21 cellular contexts compared by ENCODE assay signal in genomic region chr7:52708846-52709245, GRCh38.
"Had no signal": no experiment of that assay in that cellular context is flagged by ENCODE, and none has a peak within 500 bp of the region (broad histone marks: within the 10 kb centered on the region; RNA-seq: fewer than 3 reads in every experiment).

No MANE protein-coding gene starts in this region.

- H3K9me3 ChIP-seq: neutrophil, right lobe of liver, testis had no signal

- H3K27me3 ChIP-seq: esophagus muscularis mucosa, foreskin keratinocyte, heart right ventricle, neutrophil, right lobe of liver, testis, transverse colon had no signal

- H3K36me3 ChIP-seq: esophagus muscularis mucosa, heart right ventricle, neutrophil, right lobe of liver, transverse colon, WERI-Rb-1 had no signal

- DNase-seq: activated CD4-positive, alpha-beta T cell treated with anti-CD3 and anti-CD28 coated beads for 48 hours; activated CD4-positive, alpha-beta T cell treated with anti-CD3 and anti-CD28 coated beads, Interleukin-2, amount 50 U/mL, for 48 hours; activated CD8-positive, alpha-beta memory T cell treated with anti-CD3 and anti-CD28 coated beads for 24 hours; activated effector memory CD4-positive, alpha-beta T cell treated with Interleukin-2 at 50 U/mL for 16 hours; activated naive CD4-positive, alpha-beta T cell treated with Interleukin-2 at 50 U/mL for 16 hours; anterior cingulate cortex; dermis blood vessel endothelial cell; effector CD4-positive, alpha-beta T cell; foreskin keratinocyte; heart right ventricle; naive B cell; nephron progenitor cell; right lobe of liver; stimulated activated CD4-positive, alpha-beta T cell treated with anti-CD3 and anti-CD28 coated beads, Interleukin-4, amount 100 ng/mL, for 1 hour; stimulated activated naive CD8-positive, alpha-beta T cell treated with anti-CD3 and anti-CD28 coated beads, Interleukin-15, Interleukin-2, amounts not matched to agents 100 U/mL and 50 U/mL, for 24 hours; testis; transverse colon; WERI-Rb-1 had no signal

- H3K4me3 ChIP-seq: esophagus muscularis mucosa, heart right ventricle, right lobe of liver, testis, transverse colon had no signal

- H3K27ac ChIP-seq: esophagus muscularis mucosa, foreskin keratinocyte, heart right ventricle, neutrophil, right lobe of liver, testis, transverse colon, WERI-Rb-1 had no signal

- H3K4me1 ChIP-seq: esophagus muscularis mucosa, foreskin keratinocyte, heart right ventricle, right lobe of liver, testis, transverse colon had no signal

- ATAC-seq: activated CD4-positive, CD25-positive, alpha-beta regulatory T cell treated with anti-CD3 and anti-CD28 coated beads, Interleukin-2, amount 50 U/mL, for 24 hours; foreskin keratinocyte; heart right ventricle; right lobe of liver; stimulated activated naive CD8-positive, alpha-beta T cell treated with anti-CD3 and anti-CD28 coated beads, Interleukin-15, Interleukin-2, amounts not matched to agents 100 U/mL and 50 U/mL, for 24 hours had no signal
